7 cellular contexts compared by ENCODE assay signal in genomic region chr13:52599037-52599852, GRCh38. TPM values are rescaled to one million over a fixed set of nuclear protein-coding genes. Genes with fewer than 3 reads are reported as not detected.
A peak's percentile ranks its signal among the peaks of the same experiment; 100 is the strongest.
DNase-seq lines count a peak whose midpoint lies in the region; ATAC-seq and TF ChIP-seq lines count a peak whose summit lies in the region.

No MANE protein-coding gene starts in this region.

- H3K4me3 Mint-ChIP-seq in nephron, result peak overlapping the region; percentile 91 to 96 (median 92)

- peaks cover 24% of the 10 kb centered on the region for H3K4me1 Mint-ChIP-seq in nephron

- no peak for TF ChIP-seq CTCF in nephron (IDR thresholded peaks at IDR 0.05; ENCODE audit: unreplicated experiment in 3 of 3)
- no peak for TF ChIP-seq CTCF in GM20000 (IDR thresholded peaks at IDR 0.05; ENCODE audit: extremely low read depth, missing control alignments)

- peak overlapping the region; percentile 37 for H3K4me3 ChIP-seq in esophagus (ENCODE audit: low read depth in 1 of 2, low read length in 2 of 2)

- no peaks in the 10 kb centered on the region for H3K36me3 Mint-ChIP-seq in nephron (ENCODE audit: low read depth)

- H3K27me3 Mint-ChIP-seq in nephron (ENCODE audit: low read depth), result peaks cover 2% of the 10 kb centered on the region

- H3K27ac Mint-ChIP-seq in nephron, result peak overlapping the region; percentile 98 to 100 (median 99)

- WGBS in esophagus, 2 donors, result 9 to 19% methylated on average over 13 of the region's 13 CpGs

- DNase-seq in SHP77 (lab: John Stamatoyannopoulos, UW), result peak; percentile 31 to 32
- DNase-seq in GM20000 (ENCODE audit: low spot score), result no peak

- no peaks in the 10 kb centered on the region for H3K36me3 ChIP-seq in esophagus (ENCODE audit: control insufficient read depth in 2 of 2, insufficient read depth in 2 of 2, low read length in 1 of 2)

- ATAC-seq in GM18858 (IDR thresholded peaks at IDR 0.05; ENCODE audit: unreplicated experiment) (peak; percentile 19), HG02840 (IDR thresholded peaks at IDR 0.05; ENCODE audit: low FRiP score, unreplicated experiment) (peak; percentile 6), HG02970 (IDR thresholded peaks at IDR 0.05; ENCODE audit: low FRiP score, unreplicated experiment) (no peak)

- H3K9me3 Mint-ChIP-seq in nephron, result no peaks in the 10 kb centered on the region

- H3K27ac ChIP-seq in esophagus (ENCODE audit: low read depth in 2 of 2, low read length in 1 of 2), result no peak overlapping the region

- H3K9me3 ChIP-seq in esophagus (ENCODE audit: control insufficient read depth in 2 of 2, insufficient read depth in 1 of 2, low read depth in 1 of 2, low read length in 1 of 2), result peaks cover 0 to 2% of the 10 kb centered on the region in 2 donors

- H3K4me1 ChIP-seq in esophagus (ENCODE audit: control insufficient read depth in 2 of 2, insufficient read depth in 2 of 2, low read length in 1 of 2), result peaks cover 6 to 7% of the 10 kb centered on the region in 2 donors

- no peaks in the 10 kb centered on the region for H3K27me3 ChIP-seq in esophagus (ENCODE audit: control insufficient read depth in 1 of 2, insufficient read depth in 2 of 2, low read length in 2 of 2)

RNA-seq across cellular contexts. Expression of gene HNRNPA1L2, which starts 43.0 kb away (rescaled TPM):
- polyA plus RNA-seq in esophagus, result 1 to 10 TPM; 5.3 to 8.9 TPM

RNA-seq across cellular contexts. Expression of gene SUGT1, which starts 53.4 kb away (rescaled TPM):
- 10 to 100 TPM; 33.7 to 36.1 TPM for polyA plus RNA-seq in esophagus
